17 cellular contexts compared by ENCODE assay signal in genomic region chr20:52622086-52622485, GRCh38.
"Had no signal": no experiment of that assay in that cellular context is flagged by ENCODE, and none has a peak within 500 bp of the region (broad histone marks: within the 10 kb centered on the region; RNA-seq: fewer than 3 reads in every experiment).

No MANE protein-coding gene starts in this region.

- H3K4me3 ChIP-seq: heart left ventricle, left ventricle myocardium inferior, neural progenitor cell, ovary, skin epidermis, tibial artery had no signal

- H3K4me1 Mint-ChIP-seq: activated B cell treated with CpG ODN at 0.5 μM for 24 hours; activated naive CD4-positive, alpha-beta T cell treated with anti-CD3 and anti-CD28 coated beads, Interleukin-2, amount 10 ng/mL, durations not matched to agents 7 days and 5 days had no signal

- H3K4me3 Mint-ChIP-seq: activated B cell treated with CpG ODN at 0.5 μM for 24 hours; activated naive CD4-positive, alpha-beta T cell treated with anti-CD3 and anti-CD28 coated beads, Interleukin-2, amount 10 ng/mL, durations not matched to agents 7 days and 5 days; endodermal cell; memory B cell; neural progenitor cell; T-helper 17 cell had no signal

- H3K27me3 Mint-ChIP-seq: activated naive CD4-positive, alpha-beta T cell treated with anti-CD3 and anti-CD28 coated beads, Interleukin-2, amount 10 ng/mL, durations not matched to agents 7 days and 5 days had no signal

- H3K9me3 ChIP-seq: heart left ventricle, left ventricle myocardium inferior, ovary, tibial artery had no signal

- H3K4me2 ChIP-seq: neural progenitor cell had no signal

- H3K27ac ChIP-seq: brain microvascular endothelial cell, heart left ventricle, left ventricle myocardium inferior, neural progenitor cell, ovary, skin epidermis, tibial artery had no signal

- H2AFZ ChIP-seq: neural progenitor cell had no signal

- H3K9ac ChIP-seq: neural progenitor cell had no signal

- H3K36me3 Mint-ChIP-seq: activated naive CD4-positive, alpha-beta T cell treated with anti-CD3 and anti-CD28 coated beads, Interleukin-2, amount 10 ng/mL, durations not matched to agents 7 days and 5 days; memory B cell; neural progenitor cell had no signal

- H3K27me3 ChIP-seq: brain microvascular endothelial cell, heart left ventricle, neural progenitor cell, ovary, tibial artery had no signal

- H3K4me1 ChIP-seq: heart left ventricle, left ventricle myocardium inferior, tibial artery had no signal

- H3K36me3 ChIP-seq: brain microvascular endothelial cell, heart left ventricle, left ventricle myocardium inferior, neural progenitor cell, ovary, tibial artery had no signal

- DNase-seq: activated B cell treated with CpG ODN at 0.5 μM for 24 hours; activated naive CD4-positive, alpha-beta T cell treated with anti-CD3 and anti-CD28 coated beads, Interleukin-2, amount 10 ng/mL, durations not matched to agents 7 days and 5 days; amniotic stem cell; brain microvascular endothelial cell; endodermal cell; foreskin melanocyte; heart left ventricle; islet precursor cell; left ventricle myocardium inferior; ovary; T-helper 17 cell; tibial artery had no signal

- H3K9me3 Mint-ChIP-seq: activated B cell treated with CpG ODN at 0.5 μM for 24 hours; activated naive CD4-positive, alpha-beta T cell treated with anti-CD3 and anti-CD28 coated beads, Interleukin-2, amount 10 ng/mL, durations not matched to agents 7 days and 5 days; activated T-helper 2 cell treated with anti-CD3 and anti-CD28 coated beads, Interferon-gamma antibody, Interleukin-2, Interleukin-4, amounts not matched to agents 10 μg/mL and 5 μg/mL and 100 μg/mL, durations not matched to agents 14 hours and 24 hours and 36 hours; endodermal cell; memory B cell; neural progenitor cell had no signal

- ATAC-seq: esophagus mucosa, heart left ventricle, T-helper 17 cell had no signal

- H3K27ac Mint-ChIP-seq: activated B cell treated with CpG ODN at 0.5 μM for 24 hours; activated naive CD4-positive, alpha-beta T cell treated with anti-CD3 and anti-CD28 coated beads, Interleukin-2, amount 10 ng/mL, durations not matched to agents 7 days and 5 days; activated T-helper 2 cell treated with anti-CD3 and anti-CD28 coated beads, Interferon-gamma antibody, Interleukin-2, Interleukin-4, amounts not matched to agents 10 μg/mL and 5 μg/mL and 100 μg/mL, durations not matched to agents 14 hours and 24 hours and 36 hours; endodermal cell; memory B cell; neural progenitor cell; T-helper 17 cell had no signal
